Comparison of ENCODE assay signal across 11 cellular contexts in the genomic region with DNA sequence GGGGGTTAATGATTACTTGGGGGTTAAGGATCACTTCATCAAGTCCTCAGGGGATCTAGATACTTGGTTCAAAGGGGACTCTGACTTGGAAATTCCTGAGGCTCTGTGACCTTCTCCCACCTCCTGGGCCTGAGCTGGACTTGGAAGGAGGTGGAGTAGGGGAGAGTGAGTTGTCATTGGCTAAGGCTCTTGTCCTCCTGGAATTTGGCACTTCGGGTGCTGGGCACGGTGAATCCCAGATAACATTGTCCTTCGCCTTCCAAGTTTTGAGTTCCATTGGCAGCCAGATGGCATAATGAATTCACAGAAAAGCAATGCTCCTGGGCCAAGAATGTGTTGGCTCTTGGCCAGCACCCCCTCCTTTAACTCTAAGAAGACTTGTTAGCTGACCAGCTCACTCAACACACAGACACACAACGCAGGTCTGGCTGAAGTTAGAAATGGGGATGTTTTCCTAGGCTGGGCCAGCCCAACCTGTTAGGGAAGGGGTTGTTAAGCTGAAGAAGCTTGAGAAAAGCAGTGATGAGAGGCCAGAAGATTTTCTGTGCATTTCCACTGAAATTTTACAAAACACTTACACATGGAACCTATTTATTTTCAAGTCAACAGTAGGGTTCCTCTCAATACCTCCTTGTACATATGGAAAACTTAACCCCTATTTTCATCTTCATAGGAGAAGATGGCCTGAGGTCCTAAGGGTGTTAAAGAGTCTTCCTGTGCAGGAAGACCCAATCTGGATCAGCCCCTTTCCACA. TPM values are rescaled to one million over a fixed set of nuclear protein-coding genes. Genes with fewer than 3 reads are reported as not detected.
A peak's percentile ranks its signal among the peaks of the same experiment; 100 is the strongest.
DNase-seq lines count a peak whose midpoint lies in the region; ATAC-seq, FAIRE-seq and TF ChIP-seq lines count a peak whose summit lies in the region.
"Had no signal": no experiment of that assay in that cellular context is flagged by ENCODE, and none has a peak within 500 bp of the region (broad histone marks: within the 10 kb centered on the region; RNA-seq: fewer than 3 reads in every experiment).

No MANE protein-coding gene starts in this region.

- in situ Hi-C loops in K562 (cut with MboI): no loop called here

- no peak for TF ChIP-seq EP300 in K562 (IDR thresholded peaks at IDR 0.05; ENCODE audit: low read length)

- no peak for FAIRE-seq in K562 (lab: Jason Lieb, UNC)

- H3K36me3 ChIP-seq in HEK293 (ENCODE audit: control insufficient read depth in 2 of 2, insufficient read depth in 1 of 2, low read length in 2 of 2): no peaks in the 10 kb centered on the region
- no peaks in the 10 kb centered on the region for H3K36me3 ChIP-seq in K562 (ENCODE audit: control insufficient read depth, insufficient read depth, low read length)
- H3K36me3 ChIP-seq in neural progenitor cell: no peaks in the 10 kb centered on the region
- H3K36me3 ChIP-seq: SJCRH30 had no signal

- H3K4me1 Mint-ChIP-seq in neural progenitor cell: no peaks in the 10 kb centered on the region

- no peaks in the 10 kb centered on the region for H3F3A ChIP-seq in neural progenitor cell (ENCODE audit: low read depth)

- no peak overlapping the region for H2AFZ ChIP-seq in K562 (ENCODE audit: low read depth, low read length)
- no peak overlapping the region for H2AFZ ChIP-seq in neural progenitor cell (replicated peaks)

- CTCF ChIA-PET in HEK293 (lab: Yijun Ruan, JAX): interaction anchor here (0.6 to 15.6 kb wide), 4 partner anchors 65 to 785 kb away, joined by 3 to 527 read pairs (median 4); no protein-coding TSS in a partner anchor
- CTCF ChIA-PET in K562 (lab: Yijun Ruan, JAX; ENCODE audit: low intra/inter-chr PET ratio): no interaction called here

- 1% methylated on average over 4 of the region's 4 CpGs for WGBS in K562 (ENCODE audit: insufficient coverage, low coverage, missing lambda C conversion rate)

- H3K36me3 Mint-ChIP-seq in neural progenitor cell: no peaks in the 10 kb centered on the region

- no peak overlapping the region for H3K27ac ChIP-seq in HEK293 (ENCODE audit: extremely low read depth, low read depth, low read length)
- H3K27ac ChIP-seq in K562 (ENCODE audit: extremely low read depth, low read depth, low read length): no peak overlapping the region
- peak overlapping the region; percentile 22 for H3K27ac ChIP-seq in temporal lobe (ENCODE audit: low read depth, low read length)
- H3K27ac ChIP-seq in neural progenitor cell: no peak overlapping the region
- H3K27ac ChIP-seq: foreskin keratinocyte, SJCRH30 had no signal

- BruUV-seq in K562 (replicated peaks; lab: Mats Ljungman, UMichigan): no TSS peak

- TF ChIP-seq POLR2A in K562 (conservative IDR thresholded peaks at IDR 0.05): no peak

- POLR2A ChIA-PET in HEK293 (lab: Yijun Ruan, JAX) (no interaction called here), K562 (lab: Yijun Ruan, JAX) (interaction anchor here (0.7 kb wide), 1 partner anchor 14 kb away, joined by 4 read pairs; no protein-coding TSS in a partner anchor)

- no peaks in the 10 kb centered on the region for H3K4me1 ChIP-seq in HEK293 (ENCODE audit: control insufficient read depth, insufficient read depth, low read length)
- no peaks in the 10 kb centered on the region for H3K4me1 ChIP-seq in K562 (replicated peaks in 1 of 2; ENCODE audit: control insufficient read depth in 2 of 2, insufficient read depth in 2 of 2, low read length in 2 of 2)
- no peaks in the 10 kb centered on the region for H3K4me1 ChIP-seq in neural progenitor cell
- H3K4me1 ChIP-seq: foreskin keratinocyte, SJCRH30 had no signal

- H3K9me3 ChIP-seq in HEK293 (ENCODE audit: control insufficient read depth, insufficient read depth, low read depth, low read length) (no peaks in the 10 kb centered on the region), K562 (replicated peaks; ENCODE audit: control insufficient read depth, insufficient read depth, low read depth, low read length) (no peaks in the 10 kb centered on the region), neural progenitor cell (ENCODE audit: low read depth) (no peaks in the 10 kb centered on the region)
- H3K9me3 ChIP-seq: SJCRH30 had no signal

- H4K20me1 ChIP-seq in K562 (replicated peaks; ENCODE audit: control insufficient read depth, insufficient read depth, low read length) (peaks cover under 1% of the 10 kb centered on the region), neural progenitor cell (ENCODE audit: low read depth) (no peaks in the 10 kb centered on the region)

- TF ChIP-seq CTCF in HEK293 (tag by site-specific recombination; IDR thresholded peaks at IDR 0.05) (no peak), K562 (IDR thresholded peaks at IDR 0.05 in 2 of 3, conservative IDR thresholded peaks at IDR 0.05 in 1 of 3; ENCODE audit: insufficient read depth in 2 of 3, low read depth in 1 of 3, low read length in 3 of 3) (no peak), neural progenitor cell (IDR thresholded peaks at IDR 0.05) (no peak)

- ATAC-seq in K562: no peak
- no peak for ATAC-seq in GM19397 (IDR thresholded peaks at IDR 0.05; ENCODE audit: unreplicated experiment)
- ATAC-seq: foreskin keratinocyte had no signal

- intact Hi-C loops in K562 (cut with micrococcal nuclease): no loop called here

- H3K9ac ChIP-seq in K562 (ENCODE audit: insufficient read depth in 1 of 2, low read depth in 2 of 2, low read length in 2 of 2) (no peak overlapping the region), neural progenitor cell (no peak overlapping the region)

- H3K9me3 Mint-ChIP-seq in neural progenitor cell: no peaks in the 10 kb centered on the region

- H3K27me3 Mint-ChIP-seq in neural progenitor cell (ENCODE audit: insufficient read depth, low read depth): peaks cover 14% of the 10 kb centered on the region

- no peak overlapping the region for H3K27ac Mint-ChIP-seq in neural progenitor cell

- peaks cover 15 to 31% of the 10 kb centered on the region in 2 experiments for H3K27me3 ChIP-seq in K562 (ENCODE audit: control insufficient read depth in 2 of 2, insufficient read depth in 2 of 2, low read length in 2 of 2)
- no peaks in the 10 kb centered on the region for H3K27me3 ChIP-seq in neural progenitor cell
- H3K27me3 ChIP-seq: SJCRH30 had no signal

- no peak for TF ChIP-seq RAD21 in K562 (CRISPR knock-in tag; conservative IDR thresholded peaks at IDR 0.05 in 1 of 2, IDR thresholded peaks at IDR 0.05 in 1 of 2)

- no peak overlapping the region for H3K4me3 Mint-ChIP-seq in neural progenitor cell

- no peaks in the 10 kb centered on the region for H3K9me1 ChIP-seq in K562 (ENCODE audit: control insufficient read depth, insufficient read depth, low read length)

- DNase-seq in K562 (ENCODE audit: extremely low read depth in 1 of 4, low spot score in 3 of 4) (no peak), kidney glomerular epithelial cell (lab: John Stamatoyannopoulos, UW) (peak; percentile 38), cortex of kidney (lab: John Stamatoyannopoulos, UW) (no peak), neural progenitor cell (ENCODE audit: low spot score) (no peak)
- DNase-seq: activated CD4-positive, alpha-beta T cell treated with anti-CD3 and anti-CD28 coated beads, Interleukin-2, amount 50 U/mL, for 48 hours; foreskin keratinocyte; NCI-H2107; SJCRH30 had no signal

- H3K4me2 ChIP-seq in K562 (ENCODE audit: insufficient read depth, low read length) (no peak overlapping the region), neural progenitor cell (no peak overlapping the region)

- no peaks in the 10 kb centered on the region for H3K79me2 ChIP-seq in K562 (ENCODE audit: control insufficient read depth, insufficient read depth, low read length)
- no peaks in the 10 kb centered on the region for H3K79me2 ChIP-seq in neural progenitor cell (ENCODE audit: low read depth)

- H3K4me3 ChIP-seq in HEK293 (ENCODE audit: low read depth, low read length): no peak overlapping the region
- no peak overlapping the region for H3K4me3 ChIP-seq in K562
- no peak overlapping the region for H3K4me3 ChIP-seq in neural progenitor cell
- H3K4me3 ChIP-seq: SJCRH30 had no signal

TF ChIP-seq in HEK293, 187 proteins besides CTCF, POLR2A, EP300 and RAD21 (continues in another document):
- TF ChIP-seq ZBTB1 (tag by site-specific recombination; IDR thresholded peaks at IDR 0.05) (no peak), SALL2 (tag by site-specific recombination; IDR thresholded peaks at IDR 0.05; ENCODE audit: borderline replicate concordance) (no peak), ZNF416 (tag by site-specific recombination; IDR thresholded peaks at IDR 0.05) (no peak)

TF ChIP-seq in K562, 482 proteins besides CTCF, POLR2A, EP300 and RAD21 (continues in another document):
- TF ChIP-seq NFIX (CRISPR knock-in tag; IDR thresholded peaks at IDR 0.05; ENCODE audit: low read depth): no peak
- TF ChIP-seq, protein P1, sequence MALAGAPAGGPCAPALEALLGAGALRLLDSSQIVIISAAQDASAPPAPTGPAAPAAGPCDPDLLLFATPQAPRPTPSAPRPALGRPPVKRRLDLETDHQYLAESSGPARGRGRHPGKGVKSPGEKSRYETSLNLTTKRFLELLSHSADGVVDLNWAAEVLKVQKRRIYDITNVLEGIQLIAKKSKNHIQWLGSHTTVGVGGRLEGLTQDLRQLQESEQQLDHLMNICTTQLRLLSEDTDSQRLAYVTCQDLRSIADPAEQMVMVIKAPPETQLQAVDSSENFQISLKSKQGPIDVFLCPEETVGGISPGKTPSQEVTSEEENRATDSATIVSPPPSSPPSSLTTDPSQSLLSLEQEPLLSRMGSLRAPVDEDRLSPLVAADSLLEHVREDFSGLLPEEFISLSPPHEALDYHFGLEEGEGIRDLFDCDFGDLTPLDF (CRISPR knock-in tag; IDR thresholded peaks at IDR 0.05): no peak

RNA-seq across cellular contexts. Expression of a gene that starts 29.6 kb away (rescaled TPM):
- not detected in 2 replicates for total RNA-seq in K562 (2011; cell fraction: chromatin; rRNA removed; ENCODE audit: low replicate concordance)
- not detected in 2 replicates for total RNA-seq in K562 (2011; cell fraction: nucleolus; rRNA removed)
- total RNA-seq in K562 (2011; cell fraction: nucleoplasm; rRNA removed): not detected in 2 replicates
- total RNA-seq in K562 (2014; rRNA removed) (not detected in 2 replicates), K562 (2014; rRNA removed; fragmentation: Illumina TruSeq; extraction: Trizol) (not detected in 2 replicates), K562 (2015; rRNA removed; fragmentation: Illumina TruSeq; extraction: Trizol) (not detected in 2 replicates), K562 (2021) (not detected in 2 replicates), temporal lobe (not detected), neural progenitor cell (ENCODE audit: low replicate concordance) (not detected in 2 replicates)
- polyA plus RNA-seq in K562 (2011; rRNA removed) (not detected in 2 replicates), K562 (2014; fragmentation: Illumina TruSeq; extraction: Trizol) (0.03 TPM in 1 of 2 replicates, not detected in the other), K562 (2014; fragmentation: Nextera tagmentation; extraction: Ambion mirVana) (not detected), K562 (2014; rRNA removed) (not detected in 2 replicates)
- polyA plus RNA-seq in K562 (2011; cell fraction: cytosol; rRNA removed): not detected in 2 replicates
- polyA plus RNA-seq in K562 (2011; cell fraction: nucleus; rRNA removed): 0.13 TPM in 1 of 2 replicates, not detected in the other
- 0.01 and 0.03 TPM in 2 replicates for polyA plus RNA-seq in K562 (2012)
- polyA minus RNA-seq in K562 (2011; rRNA and poly(A)+ RNA removed): not detected in 2 replicates
- not detected in 2 replicates for polyA minus RNA-seq in K562 (2011; cell fraction: cytosol; rRNA and poly(A)+ RNA removed)
- polyA minus RNA-seq in K562 (2011; cell fraction: nucleus; rRNA and poly(A)+ RNA removed): under 0.01 TPM in 1 of 2 replicates, not detected in the other
- total RNA-seq: foreskin keratinocyte had no signal
- polyA plus RNA-seq: foreskin keratinocyte had no signal
